ENCODE assay signal across 8 cellular contexts in the genomic region with DNA sequence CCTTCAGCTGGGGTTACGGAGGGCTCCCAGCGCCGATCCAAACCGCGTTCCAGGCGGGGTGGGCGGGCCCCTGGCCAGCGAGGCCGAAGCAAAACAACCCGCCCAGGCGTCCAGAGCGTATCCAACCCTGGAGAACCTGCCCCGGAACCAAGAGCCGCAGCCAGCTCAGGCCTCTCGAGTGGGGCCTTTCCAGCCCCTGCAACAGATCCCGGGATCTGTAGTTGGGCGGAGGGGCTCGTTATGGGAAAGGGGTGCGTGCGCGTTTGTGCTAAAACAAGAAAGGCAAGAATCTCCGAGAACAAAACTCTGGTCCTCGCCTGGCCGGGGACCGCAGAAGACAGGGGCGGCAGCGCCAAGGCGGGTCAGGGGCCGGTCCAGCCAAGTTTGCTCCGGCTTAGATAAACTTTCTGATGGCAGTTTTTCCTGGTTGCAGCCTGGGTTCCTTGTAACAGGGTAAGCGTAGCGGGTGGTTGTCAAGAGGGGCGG. TPM values are rescaled to one million over a fixed set of nuclear protein-coding genes. Genes with fewer than 3 reads are reported as not detected.
DNase-seq lines count a peak whose midpoint lies in the region; ATAC-seq and TF ChIP-seq lines count a peak whose summit lies in the region.

No MANE protein-coding gene starts in this region.

- H3K9me2 ChIP-seq in HCT116 (ENCODE audit: insufficient read depth), result no peaks in the 10 kb centered on the region

- H3K4me3 ChIP-seq in HCT116 (replicated peaks in 1 of 2; ENCODE audit: low read depth in 1 of 2, low read length in 2 of 2) (peak overlapping the region; percentile 72 to 83), WI38 (ENCODE audit: low read depth, low read length) (peak overlapping the region; percentile 84), gastroesophageal sphincter (peak overlapping the region; percentile 60 to 89), neuronal stem cell (ENCODE audit: low read length in 2 of 2) (peak overlapping the region; percentile 84 to 87)

- no peak overlapping the region for H4K8ac ChIP-seq in neuronal stem cell (ENCODE audit: low read depth, low read length)

- no peaks in the 10 kb centered on the region for H3K79me1 ChIP-seq in neuronal stem cell (ENCODE audit: low read depth, low read length)

- TF ChIP-seq POLR2A in HCT116 (IDR thresholded peaks at IDR 0.05; ENCODE audit: borderline replicate concordance, extremely low read depth, insufficient read depth, insufficient read length) (no peak), gastroesophageal sphincter (IDR thresholded peaks at IDR 0.05) (peak; percentile 50 to 65)

- TF ChIP-seq RAD21 in HCT116 (IDR thresholded peaks at IDR 0.05; ENCODE audit: low read depth), result no peak

- H3K9me3 ChIP-seq in HCT116 (ENCODE audit: control insufficient read depth in 1 of 2, insufficient read depth in 1 of 2, low read depth in 1 of 2, low read length in 2 of 2), result no peaks in the 10 kb centered on the region
- no peaks in the 10 kb centered on the region for H3K9me3 ChIP-seq in gastroesophageal sphincter
- H3K9me3 ChIP-seq in neuronal stem cell (replicated peaks in 1 of 2; ENCODE audit: control insufficient read depth in 2 of 2, insufficient read depth in 1 of 2, low read depth in 1 of 2, low read length in 2 of 2), result no peaks in the 10 kb centered on the region

- H2BK15ac ChIP-seq in neuronal stem cell (ENCODE audit: low read length), result peak overlapping the region; percentile 93

- H3K27me3 ChIP-seq in HCT116 (ENCODE audit: insufficient read depth, low read length) (no peaks in the 10 kb centered on the region), gastroesophageal sphincter (no peaks in the 10 kb centered on the region), neuronal stem cell (ENCODE audit: control insufficient read depth in 3 of 3, insufficient read depth in 3 of 3, low read depth in 1 of 3, low read length in 3 of 3) (no peaks in the 10 kb centered on the region)

- peak overlapping the region; percentile 20; the same call in 1 of the 2 replicates for H3K27ac ChIP-seq in 22Rv1
- H3K27ac ChIP-seq in HCT116 (ENCODE audit: low read depth, low read length), result peak overlapping the region; percentile 51; the same call in 1 of the 2 replicates
- peak overlapping the region; percentile 66 to 97 (median 92) for H3K27ac ChIP-seq in gastroesophageal sphincter
- H3K27ac ChIP-seq in neuronal stem cell (replicated peaks; ENCODE audit: low read length), result peak overlapping the region; percentile 68

- H3K4ac ChIP-seq in neuronal stem cell (ENCODE audit: low read length), result no peak overlapping the region

- ATAC-seq in HCT116 (peak; percentile 79), gastroesophageal sphincter (peak; percentile 91), HG03108 (IDR thresholded peaks at IDR 0.05; ENCODE audit: unreplicated experiment) (no peak)

- H3K9ac ChIP-seq in HCT116 (ENCODE audit: low read length) (peak overlapping the region; percentile 65), neuronal stem cell (ENCODE audit: low read depth, low read length, poor library complexity) (peak overlapping the region; percentile 64)

- DNase-seq in HCT116 (ENCODE audit: low read depth, low spot score) (no peak), neuronal stem cell (ENCODE audit: low spot score) (peak; percentile 62), GM10248 (ENCODE audit: extremely low spot score) (no peak)
- DNase-seq in stimulated activated CD4-positive, alpha-beta T cell treated with anti-CD3 and anti-CD28 coated beads, Interleukin-1b, Interleukin-23, amount 100 ng/mL, for 48 hours, result no peak

- no peak for TF ChIP-seq EP300 in gastroesophageal sphincter (IDR thresholded peaks at IDR 0.05)

- peak overlapping the region; percentile 81 for H3K18ac ChIP-seq in neuronal stem cell (ENCODE audit: low read length)

- intact Hi-C loops in HCT116 (cut with micrococcal nuclease), result no loop called here

- H2BK120ac ChIP-seq in neuronal stem cell (ENCODE audit: low read depth, low read length), result no peak overlapping the region

- no peaks in the 10 kb centered on the region for H4K20me1 ChIP-seq in HCT116 (ENCODE audit: insufficient read depth)

- H4K91ac ChIP-seq in neuronal stem cell (ENCODE audit: low read depth, low read length, poor library complexity), result no peak overlapping the region

- no peak for TF ChIP-seq CTCF in 22Rv1 (IDR thresholded peaks at IDR 0.05)
- no peak for TF ChIP-seq CTCF in HCT116 (IDR thresholded peaks at IDR 0.05 in 2 of 3, conservative IDR thresholded peaks at IDR 0.05 in 1 of 3; ENCODE audit: borderline replicate concordance in 1 of 3, insufficient read depth in 1 of 3, low read depth in 2 of 3, low read length in 2 of 3)
- no peak for TF ChIP-seq CTCF in WI38 (IDR thresholded peaks at IDR 0.05; ENCODE audit: low read depth, low read length)
- TF ChIP-seq CTCF in gastroesophageal sphincter (IDR thresholded peaks at IDR 0.05), result no peak
- TF ChIP-seq CTCF in GM10248 (IDR thresholded peaks at IDR 0.05; ENCODE audit: control extremely low read depth, extremely low read depth, low read depth, missing control alignments), result no peak

- peak overlapping the region; percentile 73 for H3K23ac ChIP-seq in neuronal stem cell (ENCODE audit: low read depth, low read length, poor library complexity)

- POLR2A ChIA-PET in HCT116 (lab: Charles Lee) (interaction anchor here (0.5 to 0.6 kb wide), 2 partner anchors 16 to 614 kb away, joined by 3 to 4 read pairs; no protein-coding TSS in a partner anchor), GM10248 (lab: Yijun Ruan, JAX) (no interaction called here)

- peak overlapping the region; percentile 99 for H3K4me2 ChIP-seq in HCT116 (ENCODE audit: low read length)
- peak overlapping the region; percentile 90 for H3K4me2 ChIP-seq in neuronal stem cell (ENCODE audit: insufficient read depth, low read length, poor library complexity, severe bottlenecking)

- H2BK5ac ChIP-seq in neuronal stem cell (ENCODE audit: low read length), result peak overlapping the region; percentile 40

- BruUV-seq in HCT116 (replicated peaks; lab: Mats Ljungman, UMichigan), result no TSS peak

- CTCF ChIA-PET in HCT116 (lab: Charles Lee) (no interaction called here), GM10248 (lab: Yijun Ruan, JAX) (interaction anchor here (1.7 kb wide), 1 partner anchor 10 kb away, joined by 4 read pairs; no protein-coding TSS in a partner anchor)

- H2BK12ac ChIP-seq in neuronal stem cell (ENCODE audit: low read length), result no peak overlapping the region

- H2AFZ ChIP-seq in HCT116 (ENCODE audit: low read depth, low read length, poor library complexity, severe bottlenecking) (peak overlapping the region; percentile 74), neuronal stem cell (ENCODE audit: low read length) (peak overlapping the region; percentile 96)

- H3K79me2 ChIP-seq in HCT116 (ENCODE audit: insufficient read depth, low read length), result no peaks in the 10 kb centered on the region

- H3K4me1 ChIP-seq in HCT116 (ENCODE audit: control insufficient read depth in 1 of 2, insufficient read depth in 2 of 2, low read length in 2 of 2), result peaks cover 6 to 18% of the 10 kb centered on the region in 2 experiments
- peaks cover 2 to 50% (median 16%) of the 10 kb centered on the region in 3 donors for H3K4me1 ChIP-seq in gastroesophageal sphincter
- H3K4me1 ChIP-seq in neuronal stem cell (ENCODE audit: control insufficient read depth in 2 of 2, insufficient read depth in 1 of 2, low read depth in 1 of 2, low read length in 2 of 2), result peaks cover 4 to 15% of the 10 kb centered on the region in 2 donors

- WGBS in gastroesophageal sphincter (ENCODE audit: low coverage in 1 of 2), 2 donors, result 0% methylated on average over 5 to 7 of the region's 33 CpGs
- WGBS in neuronal stem cell (ENCODE audit: extremely low coverage in 2 of 2, insufficient read length in 2 of 2, insufficient replicate concordance in 1 of 2), 2 donors, result no CpG with 5 or more reads among the region's 33 CpGs

- RAD21 ChIA-PET in HCT116 (lab: Charles Lee; ENCODE audit: low non-redundant PET in 1 of 2, low total read pairs in 2 of 2, uncharacterized antibody in 2 of 2, unreplicated experiment in 2 of 2), result no interaction called here

- peak overlapping the region; percentile 86 for H2AK5ac ChIP-seq in neuronal stem cell (ENCODE audit: low read depth, low read length)

- H3K14ac ChIP-seq in neuronal stem cell (ENCODE audit: low read length), result no peak overlapping the region

- H3K36me3 ChIP-seq in HCT116 (ENCODE audit: control insufficient read depth in 1 of 2, insufficient read depth in 2 of 2, low read length in 2 of 2) (no peaks in the 10 kb centered on the region), gastroesophageal sphincter (no peaks in the 10 kb centered on the region), neuronal stem cell (replicated peaks in 1 of 2; ENCODE audit: control insufficient read depth in 2 of 2, insufficient read depth in 2 of 2, low read length in 2 of 2) (no peaks in the 10 kb centered on the region)

TF ChIP-seq in HCT116, 20 proteins besides CTCF, POLR2A, EP300 and RAD21:
- TF ChIP-seq ZFX (IDR thresholded peaks at IDR 0.05) (peak; percentile 33; the same call in 1 of the 2 replicates), SP1 (IDR thresholded peaks at IDR 0.05; ENCODE audit: low read depth) (no peak), POLR2AphosphoS5 (IDR thresholded peaks at IDR 0.05; ENCODE audit: low read depth, low read length) (peak; percentile 53)

RNA-seq across cellular contexts. Expression of gene RIN2, which starts 0.5 kb away (rescaled TPM):
- total RNA-seq in HCT116 (2021; ENCODE audit: unreplicated experiment) (1.5 TPM), gastroesophageal sphincter (10 to 100 TPM; 44.7 to 89.5 (median 54.8) TPM)
- 0.37 and 0.53 TPM in 2 replicates for polyA plus RNA-seq in HCT116 (2012)
- 5.9 TPM for polyA plus RNA-seq in neuronal stem cell (2013, experiment 1 of 2)
- 5.0 TPM for polyA plus RNA-seq in neuronal stem cell (2013, experiment 2 of 2)

Comparison
In these comparisons a context has a peak if more than half of its experiments do, and no peak if none do; other contexts are left out.
1. H3K27ac ChIP-seq: peak in every context shown above with its lines; median percentile 92 in gastroesophageal sphincter; 68 in neuronal stem cell; 51 in HCT116; 20 in 22Rv1.
2. RNA of gene RIN2, which starts 0.5 kb away (total RNA-seq): 44.7 to 89.5 TPM in gastroesophageal sphincter; 1.5 TPM in HCT116 (single experiment); every median in the first group is over 10 times any median in the second.
3. Peak in every context shown above with its lines, with median percentiles within 50 percentile points of each other: H3K4me3 ChIP-seq.